Comparison of ENCODE assay signal across 21 cellular contexts in genomic region chrX:132204629-132205028, GRCh38. TPM values are rescaled to one million over a fixed set of nuclear protein-coding genes. Genes with fewer than 3 reads are reported as not detected.
A peak's percentile ranks its signal among the peaks of the same experiment; 100 is the strongest.
DNase-seq lines count a peak whose midpoint lies in the region; ATAC-seq, FAIRE-seq and TF ChIP-seq lines count a peak whose summit lies in the region.
"Had no signal": no experiment of that assay in that cellular context is flagged by ENCODE, and none has a peak within 500 bp of the region (broad histone marks: within the 10 kb centered on the region; RNA-seq: fewer than 3 reads in every experiment).

No MANE protein-coding gene starts in this region.

- peaks cover 53% of the 10 kb centered on the region for H3K4me1 ChIP-seq in left ventricle myocardium inferior
- no peaks in the 10 kb centered on the region for H3K4me1 ChIP-seq in OCI-LY7 (ENCODE audit: insufficient read depth, low read length, poor library complexity, severe bottlenecking)
- peaks cover 13% of the 10 kb centered on the region for H3K4me1 ChIP-seq in endocrine pancreas (ENCODE audit: control insufficient read depth, insufficient read depth, low read length)
- H3K4me1 ChIP-seq in small intestine (ENCODE audit: control insufficient read depth in 2 of 2, insufficient read depth in 1 of 2, low read depth in 1 of 2, low read length in 1 of 2), result no peaks in the 10 kb centered on the region
- H3K4me1 ChIP-seq: BE2C had no signal

- ATAC-seq in Right ventricle myocardium inferior, result no peak
- ATAC-seq: K562 had no signal

- no peaks in the 10 kb centered on the region for H3K9me2 ChIP-seq in OCI-LY7 (ENCODE audit: insufficient read depth, low read length)

- CTCF ChIA-PET in OCI-LY7 (lab: Charles Lee; ENCODE audit: unreplicated experiment), result no interaction called here

- H3K27me3 ChIP-seq in left ventricle myocardium inferior (ENCODE audit: low read depth) (no peaks in the 10 kb centered on the region), endocrine pancreas (ENCODE audit: control insufficient read depth, insufficient read depth, low read length) (no peaks in the 10 kb centered on the region), small intestine (ENCODE audit: control insufficient read depth in 2 of 2, insufficient read depth in 2 of 2, low read length in 2 of 2) (no peaks in the 10 kb centered on the region)
- H3K27me3 ChIP-seq: BE2C had no signal

- POLR2A ChIA-PET in OCI-LY7 (lab: Charles Lee), result interaction anchor here (0.6 kb wide), 1 partner anchor 1862 kb away, joined by 3 read pairs; no protein-coding TSS in a partner anchor

- DNase-seq in left ventricle myocardium inferior, result no peak
- DNase-seq in Right ventricle myocardium inferior (ENCODE audit: missing footprints), result no peak
- no peak for DNase-seq in OCI-LY7 (ENCODE audit: low spot score)
- DNase-seq in small intestine, result no peak
- no peak for DNase-seq in NCI-H187 treated with DMSO at 0.1 percent for 48 hours (lab: John Stamatoyannopoulos, UW)
- no peak for DNase-seq in HK-2 (ENCODE audit: unreplicated experiment)
- DNase-seq in Ammon's horn (ENCODE audit: low spot score), result no peak
- DNase-seq: 8988T; BE2C; C1 segment of cervical spinal cord; CD4-positive, CD25-positive, alpha-beta regulatory T cell; CD8-positive, alpha-beta memory T cell; COR-L47; DMS79; GF-D8; IMR-90 had no signal

- H2AFZ ChIP-seq in OCI-LY7 (ENCODE audit: low read length), result no peak overlapping the region

- no peaks in the 10 kb centered on the region for H3K36me3 ChIP-seq in left ventricle myocardium inferior
- H3K36me3 ChIP-seq in OCI-LY7 (ENCODE audit: insufficient read depth, low read length), result peaks cover 29% of the 10 kb centered on the region
- no peaks in the 10 kb centered on the region for H3K36me3 ChIP-seq in endocrine pancreas (ENCODE audit: control insufficient read depth, insufficient read depth, low read length)
- no peaks in the 10 kb centered on the region for H3K36me3 ChIP-seq in small intestine (ENCODE audit: control insufficient read depth in 2 of 2, insufficient read depth in 2 of 2, low read length in 2 of 2)
- H3K36me3 ChIP-seq: BE2C had no signal

- H4K20me1 ChIP-seq in OCI-LY7 (ENCODE audit: insufficient read depth, low read length), result no peaks in the 10 kb centered on the region; the same call in 1 of the 2 replicates

- peak; percentile 44 for FAIRE-seq in small intestine (lab: Jason Lieb, UNC)
- FAIRE-seq: D721Med, K562 had no signal

- H3K9me3 ChIP-seq in left ventricle myocardium inferior (replicated peaks) (no peaks in the 10 kb centered on the region), OCI-LY7 (ENCODE audit: low read length) (no peaks in the 10 kb centered on the region), endocrine pancreas (ENCODE audit: control insufficient read depth, low read length) (no peaks in the 10 kb centered on the region), small intestine (ENCODE audit: control insufficient read depth, low read depth) (no peaks in the 10 kb centered on the region)
- H3K9me3 ChIP-seq: BE2C, HAP-1 had no signal

- TSS peak; percentile 22 for BruUV-seq in OCI-LY7 (replicated peaks; lab: Mats Ljungman, UMichigan)

- 85 to 96% (median 86%) methylated on average over 1 of the region's 1 CpG for WGBS in small intestine, 3 donors

- H3K79me2 ChIP-seq in OCI-LY7 (ENCODE audit: insufficient read depth, low read depth, low read length), result no peaks in the 10 kb centered on the region; the same call in 1 of the 2 replicates

- H3K4me2 ChIP-seq in OCI-LY7 (ENCODE audit: low read length), result no peak overlapping the region

- H3K27ac ChIP-seq in left ventricle myocardium inferior (replicated peaks) (peak overlapping the region; percentile 11), OCI-LY7 (ENCODE audit: low read depth, low read length, poor library complexity, severe bottlenecking) (no peak overlapping the region), small intestine (ENCODE audit: low read depth in 1 of 2, low read length in 1 of 2) (no peak overlapping the region)
- H3K27ac ChIP-seq: HL-60 had no signal

- no peak for TF ChIP-seq CTCF in left ventricle myocardium inferior (IDR thresholded peaks at IDR 0.05; ENCODE audit: borderline replicate concordance)
- TF ChIP-seq CTCF in OCI-LY7 (conservative IDR thresholded peaks at IDR 0.05; ENCODE audit: low read length), result no peak

- H3K9ac ChIP-seq in endocrine pancreas (ENCODE audit: control insufficient read depth, insufficient read depth, low read length), result no peak overlapping the region

- H3K4me3 ChIP-seq in left ventricle myocardium inferior (no peak overlapping the region), OCI-LY7 (ENCODE audit: low read depth, low read length, poor library complexity, severe bottlenecking) (no peak overlapping the region), endocrine pancreas (ENCODE audit: control insufficient read depth, insufficient read depth, low read length) (peak overlapping the region; percentile 14), small intestine (ENCODE audit: low read depth in 1 of 2, low read length in 2 of 2) (no peak overlapping the region)
- H3K4me3 ChIP-seq: HAP-1, K562 had no signal

- intact Hi-C loops in left ventricle myocardium inferior (cut with micrococcal nuclease), result no loop called here
- intact Hi-C loops in Right ventricle myocardium inferior (cut with DNase I), result no loop called here
- intact Hi-C loops in OCI-LY7 (cut with micrococcal nuclease; ENCODE audit: unreplicated experiment), result no loop called here

RNA-seq across cellular contexts. Expression of gene RAP2C, which starts 14.6 kb away (rescaled TPM):
- 15.3 TPM for total RNA-seq in left ventricle myocardium inferior
- total RNA-seq in Right ventricle myocardium inferior, result 17.3 TPM
- total RNA-seq in OCI-LY7 (2014; rRNA removed; shearing (Covaris generic)), result 9.0 and 13.8 TPM in 2 replicates
- 22.1 and 22.6 TPM in 2 replicates for total RNA-seq in OCI-LY7 (2022)
- 10 to 100 TPM; 10.8 to 19.5 (median 17.4) TPM for polyA plus RNA-seq in small intestine
